In genomic region chr15:83207622-83208356, GRCh38 we compare ENCODE assay signal across 9 cellular contexts. TPM values are rescaled to one million over a fixed set of nuclear protein-coding genes. Genes with fewer than 3 reads are reported as not detected.
DNase-seq lines count a peak whose midpoint lies in the region; ATAC-seq, FAIRE-seq and TF ChIP-seq lines count a peak whose summit lies in the region.
"Had no signal": no experiment of that assay in that cellular context is flagged by ENCODE, and none has a peak within 500 bp of the region (broad histone marks: within the 10 kb centered on the region; RNA-seq: fewer than 3 reads in every experiment).

TSS of gene HDGFL3 (minus strand) at chr15:83207823. CDS start at chr15:83207414, 409 bp downstream.

- no peak for TF ChIP-seq RAD21 in HepG2 (CRISPR knock-in tag; IDR thresholded peaks at IDR 0.05)

- no peak within 1 kb of the TSS for H3K27ac Mint-ChIP-seq in activated B cell treated with CpG ODN at 0.5 μM for 24 hours

- H3K4me3 ChIP-seq in HepG2 (replicated peaks in 1 of 3; ENCODE audit: insufficient read depth in 1 of 3, low read depth in 2 of 3, low read length in 3 of 3), result peak within 1 kb of the TSS in 2 of 3 experiments; percentile 34 to 52; a peak in 3 of 6 replicates

- H3K79me2 ChIP-seq in HepG2 (ENCODE audit: insufficient read depth, low read length), result no peaks in the 10 kb centered on the region

- DNase-seq in CD1c-positive myeloid dendritic cell (ENCODE audit: extremely low spot score) (peak; percentile 36), NAMALWA (ENCODE audit: low spot score) (peak; percentile 30), activated B cell treated with CpG ODN at 0.5 μM for 24 hours (peak; percentile 23), ecto neural progenitor cell (ENCODE audit: low spot score) (peak; percentile 87), HepG2 (ENCODE audit: low spot score) (no peak), GM19239 (ENCODE audit: insufficient read length, low spot score) (no peak)
- DNase-seq in stimulated activated CD8-positive, alpha-beta memory T cell treated with anti-CD3 and anti-CD28 coated beads, Interleukin-15, amount 100 ng/mL, for 24 hours (ENCODE audit: low read depth), result peak; percentile 6

- intact Hi-C loops in activated B cell treated with CpG ODN at 0.5 μM for 24 hours (cut with micrococcal nuclease) (loop anchor here (1.0 kb wide), 1 partner anchor 196 kb away; the partner anchor contains the start of gene C15orf40), HepG2 (cut with micrococcal nuclease; ENCODE audit: unreplicated experiment) (loop anchor here (5.0 kb wide), 1 partner anchor 140 kb away; the partner anchor contains the start of gene BTBD1)

- no peaks in the 10 kb centered on the region for H3K4me1 ChIP-seq in HepG2 (ENCODE audit: insufficient read depth, low read length)

- no peaks in the 10 kb centered on the region for H3K9me3 ChIP-seq in HepG2 (ENCODE audit: low read length)

- in situ Hi-C loops in HepG2 (cut with HindIII; ENCODE audit: extremely low pct_ligation_motif_present, low pct_unique_long_range_greater_than_20kb), result no loop called here

- no peaks in the 10 kb centered on the region for H4K20me1 ChIP-seq in HepG2 (ENCODE audit: insufficient read depth, low read length)

- H3K4me2 ChIP-seq in HepG2 (ENCODE audit: low read depth, low read length), result peak within 1 kb of the TSS; percentile 42

- POLR2A ChIA-PET in activated B cell treated with CpG ODN at 0.5 μM for 24 hours (lab: Charles Lee) (no interaction called here), HepG2 (lab: Yijun Ruan, JAX) (no interaction called here)

- TF ChIP-seq EP300 in HepG2 (IDR thresholded peaks at IDR 0.05; ENCODE audit: low read depth in 2 of 2, low read length in 2 of 2) (no peak), HepG2 (CRISPR knock-in tag; IDR thresholded peaks at IDR 0.05; ENCODE audit: borderline replicate concordance) (no peak)

- no peak within 1 kb of the TSS for H3K9ac ChIP-seq in HepG2 (ENCODE audit: insufficient read depth, low read depth, low read length)

- peaks cover 3 to 35% of the 10 kb centered on the region in 2 experiments; a peak in 4 of 5 replicates for H3K27me3 ChIP-seq in HepG2 (ENCODE audit: control insufficient read depth in 1 of 2, insufficient read depth in 2 of 2, low read length in 2 of 2)

- TF ChIP-seq CTCF in activated B cell treated with CpG ODN at 0.5 μM for 24 hours (IDR thresholded peaks at IDR 0.05) (no peak), HepG2 (CRISPR knock-in tag; IDR thresholded peaks at IDR 0.05) (peak; percentile 23; the same call in 1 of the 2 replicates)

- peak; percentile 39 for ATAC-seq in GM19452 (IDR thresholded peaks at IDR 0.05; ENCODE audit: unreplicated experiment)
- ATAC-seq in activated B cell treated with CpG ODN at 0.5 μM for 24 hours (ENCODE audit: low read depth), result peak; percentile 57
- peak; percentile 78 for ATAC-seq in HepG2

- no peak within 1 kb of the TSS for H2AFZ ChIP-seq in HepG2 (ENCODE audit: low read length)

- CTCF ChIA-PET in activated B cell treated with CpG ODN at 0.5 μM for 24 hours (lab: Charles Lee) (no interaction called here), HepG2 (lab: Yijun Ruan, JAX; ENCODE audit: low intra/inter-chr PET ratio, low total read pairs) (no interaction called here)

- H3K9me3 Mint-ChIP-seq in activated B cell treated with CpG ODN at 0.5 μM for 24 hours, result no peaks in the 10 kb centered on the region

- BruUV-seq in HepG2 (replicated peaks; lab: Mats Ljungman, UMichigan), result no TSS peak

- peak within 1 kb of the TSS; percentile 84 for H3K4me3 Mint-ChIP-seq in activated B cell treated with CpG ODN at 0.5 μM for 24 hours

- H3K27ac ChIP-seq in HepG2 (ENCODE audit: extremely low read length, insufficient read depth, low read length), result no peak within 1 kb of the TSS

- peaks cover 2% of the 10 kb centered on the region for H3K36me3 Mint-ChIP-seq in activated B cell treated with CpG ODN at 0.5 μM for 24 hours (ENCODE audit: low read depth)

- no peak for TF ChIP-seq POLR2A in HepG2 (IDR thresholded peaks at IDR 0.05; ENCODE audit: insufficient read depth in 1 of 2, low read depth in 2 of 2, low read length in 2 of 2)

- H3K36me3 ChIP-seq in HepG2 (replicated peaks in 1 of 2; ENCODE audit: control insufficient read depth in 1 of 2, insufficient read depth in 2 of 2, low read length in 2 of 2), result no peaks in the 10 kb centered on the region

- peaks cover 16% of the 10 kb centered on the region for H3K27me3 Mint-ChIP-seq in activated B cell treated with CpG ODN at 0.5 μM for 24 hours

- peaks cover 7% of the 10 kb centered on the region for H3K4me1 Mint-ChIP-seq in activated B cell treated with CpG ODN at 0.5 μM for 24 hours

- WGBS in HepG2 (ENCODE audit: low lambda C conversion rate), result 8% methylated on average over 35 of the region's 99 CpGs

- FAIRE-seq in HepG2 (lab: Jason Lieb, UNC) (no peak), GM19239 (lab: Jason Lieb, UNC) (no peak)
- FAIRE-seq: TTC549 had no signal

TF ChIP-seq in HepG2, 621 proteins besides CTCF, POLR2A, EP300 and RAD21:
- TF ChIP-seq CHCHD3 (CRISPR knock-in tag; IDR thresholded peaks at IDR 0.05) (no peak), HNRNPLL (IDR thresholded peaks at IDR 0.05; ENCODE audit: low read depth, low read length, poor library complexity, severe bottlenecking) (peak; percentile 17), ZNF142 (CRISPR knock-in tag; IDR thresholded peaks at IDR 0.05) (peak; percentile 91), ZNF354B (CRISPR knock-in tag; IDR thresholded peaks at IDR 0.05) (no peak), AGO1 (IDR thresholded peaks at IDR 0.05; ENCODE audit: low read depth, low read length, poor library complexity, severe bottlenecking) (peak; percentile 15)

RNA-seq across cellular contexts. Expression of gene HDGFL3, which starts in this region (rescaled TPM):
- total RNA-seq in activated B cell treated with CpG ODN at 0.5 μM for 24 hours (1.8 and 3.5 TPM in 2 replicates), HepG2 (2016; rRNA removed; fragmentation: Illumina TruSeq; extraction: Trizol) (0.07 and 0.09 TPM in 2 replicates)
- 0.09 TPM in 1 of 2 replicates, not detected in the other for total RNA-seq in HepG2 (2016; cell fraction: cytosol; rRNA removed; fragmentation: Illumina TruSeq; extraction: Trizol; ENCODE audit: low read depth)
- 0.41 and 0.49 TPM in 2 replicates for total RNA-seq in HepG2 (2016; cell fraction: insoluble cytoplasmic fraction; rRNA removed; fragmentation: Illumina TruSeq; extraction: Trizol)
- total RNA-seq in HepG2 (2016; cell fraction: membrane; rRNA removed; fragmentation: Illumina TruSeq; extraction: Trizol), result 0.59 and 0.83 TPM in 2 replicates
- total RNA-seq in HepG2 (2016; cell fraction: nucleus; rRNA removed; fragmentation: Illumina TruSeq; extraction: Trizol), result 0.25 and 0.31 TPM in 2 replicates
- 0.01 and 0.07 TPM in 2 replicates for polyA plus RNA-seq in HepG2 (2011; rRNA removed)
- under 0.01 TPM in 2 replicates for polyA plus RNA-seq in HepG2 (2011; cell fraction: cytosol; rRNA removed)
- not detected in 2 replicates for polyA plus RNA-seq in HepG2 (2011; cell fraction: nucleus; rRNA removed)
- polyA plus RNA-seq in HepG2 (2012), result 0.05 and 0.17 TPM in 2 replicates
- 0.32 and 0.78 TPM in 2 replicates for polyA plus RNA-seq in HepG2 (2016; cell fraction: cytosol; fragmentation: Illumina TruSeq; extraction: Trizol; ENCODE audit: low read depth)
- 0.28 and 0.44 TPM in 2 replicates for polyA plus RNA-seq in HepG2 (2016; cell fraction: insoluble cytoplasmic fraction; fragmentation: Illumina TruSeq; extraction: Trizol; ENCODE audit: low read depth)
- 0.14 and 0.17 TPM in 2 replicates for polyA plus RNA-seq in HepG2 (2016; cell fraction: membrane; fragmentation: Illumina TruSeq; extraction: Trizol; ENCODE audit: low read depth)
- polyA plus RNA-seq in HepG2 (2016; cell fraction: nucleus; fragmentation: Illumina TruSeq; extraction: Trizol; ENCODE audit: insufficient read depth, low read depth), result 0.03 and 0.19 TPM in 2 replicates
- polyA minus RNA-seq in HepG2 (2011; rRNA and poly(A)+ RNA removed; ENCODE audit: low replicate concordance), result 2.6 TPM in 1 of 2 replicates, not detected in the other
- polyA minus RNA-seq in HepG2 (2011; cell fraction: cytosol; rRNA and poly(A)+ RNA removed), result not detected in 2 replicates
- polyA minus RNA-seq in HepG2 (2011; cell fraction: nucleus; rRNA and poly(A)+ RNA removed), result under 0.01 and 0.12 TPM in 2 replicates

Comparison
In these comparisons a context has a peak if more than half of its experiments do, and no peak if none do; other contexts are left out.
1. DNase-seq: peak in CD1c-positive myeloid dendritic cell (single experiment), NAMALWA (single experiment), activated B cell treated with CpG ODN at 0.5 μM for 24 hours (single experiment), ecto neural progenitor cell (single experiment) and stimulated activated CD8-positive, alpha-beta memory T cell treated with anti-CD3 and anti-CD28 coated beads, Interleukin-15, amount 100 ng/mL, for 24 hours (single experiment); none in HepG2 (single experiment) and GM19239 (single experiment).
2. Peak in every context shown above with its lines, with median percentiles within 50 percentile points of each other: ATAC-seq.